20 cellular contexts compared by ENCODE assay signal in the genomic region with DNA sequence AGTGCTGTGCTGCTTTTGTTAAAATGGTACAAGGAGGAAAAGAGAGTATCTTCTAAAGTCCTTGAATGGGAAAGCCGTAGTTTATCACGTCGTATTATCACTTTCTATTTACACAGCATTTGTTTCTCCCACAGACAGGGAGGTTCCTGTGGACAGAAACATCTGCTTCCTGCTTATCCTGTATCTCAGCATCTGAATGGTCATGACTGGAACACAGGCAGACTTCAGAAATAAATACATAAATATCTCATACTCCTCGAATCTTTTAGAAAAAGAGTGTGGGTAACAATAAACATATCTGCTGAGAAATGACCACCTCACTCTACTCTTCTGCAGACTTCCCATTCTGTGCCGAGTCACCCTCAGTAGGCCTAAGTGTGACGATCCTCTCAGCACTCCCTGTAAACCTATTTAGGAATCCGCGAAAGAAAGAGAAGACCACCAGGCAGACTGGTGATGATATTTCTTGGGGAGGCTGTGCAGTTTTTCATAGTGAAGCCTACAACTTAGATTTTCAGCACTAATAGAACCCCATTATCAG.
DNase-seq lines count a peak whose midpoint lies in the region; ATAC-seq, FAIRE-seq and TF ChIP-seq lines count a peak whose summit lies in the region.
"Had no signal": no experiment of that assay in that cellular context is flagged by ENCODE, and none has a peak within 500 bp of the region (broad histone marks: within the 10 kb centered on the region; RNA-seq: fewer than 3 reads in every experiment).

No MANE protein-coding gene starts in this region.

- H3K79me2 ChIP-seq in astrocyte (ENCODE audit: insufficient read depth, low read length) = no peaks in the 10 kb centered on the region

- H3K4me1 Mint-ChIP-seq in astrocyte (ENCODE audit: low read depth, unreplicated experiment) = peaks cover 1% of the 10 kb centered on the region

- H3K9me3 Mint-ChIP-seq in astrocyte (ENCODE audit: unreplicated experiment) = no peaks in the 10 kb centered on the region

- FAIRE-seq in astrocyte (lab: Jason Lieb, UNC) = no peak
- FAIRE-seq: H54, HTR-8/SVneo, pancreas had no signal

- H3K27me3 Mint-ChIP-seq in astrocyte (ENCODE audit: low read depth, unreplicated experiment) = no peaks in the 10 kb centered on the region
- H3K27me3 Mint-ChIP-seq: memory B cell had no signal

- no peaks in the 10 kb centered on the region for H3K27me3 ChIP-seq in astrocyte (ENCODE audit: insufficient read depth, low read length)
- H3K27me3 ChIP-seq: pancreas had no signal

- 90 to 93% methylated on average over 2 to 5 of the region's 8 CpGs for WGBS in mesodermal cell (ENCODE audit: insufficient coverage in 2 of 2), 2 experiments

- peak; percentile 34 for DNase-seq in NCI-H1092 treated with DMSO at 0.1 percent for 48 hours (lab: John Stamatoyannopoulos, UW)
- DNase-seq in NCI-H1092 (lab: John Stamatoyannopoulos, UW) = no peak
- DNase-seq in NCI-H2196 treated with DMSO at 0.1 percent for 48 hours (lab: John Stamatoyannopoulos, UW; ENCODE audit: unreplicated experiment) = peak; percentile 4
- DNase-seq in astrocyte (ENCODE audit: low read depth) = no peak
- no peak for DNase-seq in AG20443 (ENCODE audit: low spot score)
- DNase-seq: 8988T; activated CD8-positive, alpha-beta memory T cell treated with anti-CD3 and anti-CD28 coated beads, Interleukin-2, amount 50 U/mL, for 48 hours; aorta; DMS 273 treated with DMSO at 0.1 percent for 48 hours; effector memory CD4-positive, alpha-beta T cell; hippocampal formation; NCI-H1694; pancreas; stimulated activated CD4-positive, alpha-beta T cell treated with anti-CD3 and anti-CD28 coated beads, Interleukin-15, amount 100 ng/mL, for 24 hours had no signal

- H3K9me3 ChIP-seq in astrocyte (ENCODE audit: insufficient read depth, low read depth, low read length) (no peaks in the 10 kb centered on the region), mesodermal cell (ENCODE audit: control insufficient read depth, low read length) (no peaks in the 10 kb centered on the region)
- H3K9me3 ChIP-seq: pancreas had no signal

- H3K36me3 ChIP-seq in astrocyte (ENCODE audit: insufficient read depth, low read length) (no peaks in the 10 kb centered on the region), mesodermal cell (ENCODE audit: control insufficient read depth, insufficient read depth, low read length) (no peaks in the 10 kb centered on the region)
- H3K36me3 ChIP-seq: pancreas had no signal

- H3K4me3 ChIP-seq in astrocyte (ENCODE audit: insufficient read depth, low read depth, low read length) = no peak overlapping the region
- H3K4me3 ChIP-seq in mesodermal cell (ENCODE audit: extremely low read depth, insufficient read depth, low read length, poor library complexity, severe bottlenecking) = no peak overlapping the region
- H3K4me3 ChIP-seq: pancreas had no signal

- peaks cover 18% of the 10 kb centered on the region for H3K36me3 Mint-ChIP-seq in astrocyte (ENCODE audit: low read depth, unreplicated experiment)

- peak overlapping the region; percentile 7 for H3K4me2 ChIP-seq in astrocyte (ENCODE audit: low read length)

- H4K20me1 ChIP-seq in astrocyte (ENCODE audit: insufficient read depth, low read length) = no peaks in the 10 kb centered on the region

- H3K9ac ChIP-seq in astrocyte (ENCODE audit: low read length) = no peak overlapping the region

- no peak overlapping the region for H2AFZ ChIP-seq in astrocyte (ENCODE audit: low read depth, low read length)

- no peak for ATAC-seq in HG02759 (IDR thresholded peaks at IDR 0.05; ENCODE audit: unreplicated experiment)
- no peak for ATAC-seq in GM18520 (IDR thresholded peaks at IDR 0.05; ENCODE audit: unreplicated experiment)
- ATAC-seq: pancreas had no signal

- H3K4me3 Mint-ChIP-seq in astrocyte (ENCODE audit: unreplicated experiment) = no peak overlapping the region
- H3K4me3 Mint-ChIP-seq: memory B cell had no signal

- TF ChIP-seq CTCF in astrocyte (IDR thresholded peaks at IDR 0.05; ENCODE audit: insufficient read depth, low read depth, low read length) = no peak

- H3K4me1 ChIP-seq in astrocyte (ENCODE audit: insufficient read depth, low read length) (peaks cover 13% of the 10 kb centered on the region), mesodermal cell (ENCODE audit: control insufficient read depth, insufficient read depth, low read length, poor library complexity, severe bottlenecking) (peaks cover 14% of the 10 kb centered on the region)

- no peak overlapping the region for H3K27ac ChIP-seq in astrocyte (ENCODE audit: low read depth, low read length)
- H3K27ac ChIP-seq in mesodermal cell (ENCODE audit: low read depth, low read length, severe bottlenecking) = peak overlapping the region; percentile 57
- H3K27ac ChIP-seq: pancreas had no signal

- H3K27ac Mint-ChIP-seq in astrocyte (ENCODE audit: unreplicated experiment) = no peak overlapping the region
- H3K27ac Mint-ChIP-seq: memory B cell had no signal

Comparison
In these comparisons a context has a peak if more than half of its experiments do, and no peak if none do; other contexts are left out.
1. DNase-seq: peak in NCI-H1092 treated with DMSO at 0.1 percent for 48 hours (single experiment) and NCI-H2196 treated with DMSO at 0.1 percent for 48 hours (single experiment); none in NCI-H1092 (single experiment), astrocyte (single experiment) and AG20443 (single experiment).